Comparison of ENCODE assay signal across 1 cellular context in genomic region chr6:156283091-156283490, GRCh38.
TF ChIP-seq lines count a peak whose summit lies in the region.

No MANE protein-coding gene starts in this region.

TF ChIP-seq in GM12878, 131 proteins besides CTCF, POLR2A, EP300 and RAD21:
- TF ChIP-seq CUX1 (IDR thresholded peaks at IDR 0.05; ENCODE audit: insufficient replicate concordance, low read depth, low read length), result no peak
- no peak for TF ChIP-seq ETV6 (conservative IDR thresholded peaks at IDR 0.05 in 1 of 2, IDR thresholded peaks at IDR 0.05 in 1 of 2; ENCODE audit: borderline replicate concordance in 1 of 2, low read depth in 1 of 2)
- no peak for TF ChIP-seq BCL11A (IDR thresholded peaks at IDR 0.05; ENCODE audit: low read depth, low read length)
- TF ChIP-seq, protein P1, sequence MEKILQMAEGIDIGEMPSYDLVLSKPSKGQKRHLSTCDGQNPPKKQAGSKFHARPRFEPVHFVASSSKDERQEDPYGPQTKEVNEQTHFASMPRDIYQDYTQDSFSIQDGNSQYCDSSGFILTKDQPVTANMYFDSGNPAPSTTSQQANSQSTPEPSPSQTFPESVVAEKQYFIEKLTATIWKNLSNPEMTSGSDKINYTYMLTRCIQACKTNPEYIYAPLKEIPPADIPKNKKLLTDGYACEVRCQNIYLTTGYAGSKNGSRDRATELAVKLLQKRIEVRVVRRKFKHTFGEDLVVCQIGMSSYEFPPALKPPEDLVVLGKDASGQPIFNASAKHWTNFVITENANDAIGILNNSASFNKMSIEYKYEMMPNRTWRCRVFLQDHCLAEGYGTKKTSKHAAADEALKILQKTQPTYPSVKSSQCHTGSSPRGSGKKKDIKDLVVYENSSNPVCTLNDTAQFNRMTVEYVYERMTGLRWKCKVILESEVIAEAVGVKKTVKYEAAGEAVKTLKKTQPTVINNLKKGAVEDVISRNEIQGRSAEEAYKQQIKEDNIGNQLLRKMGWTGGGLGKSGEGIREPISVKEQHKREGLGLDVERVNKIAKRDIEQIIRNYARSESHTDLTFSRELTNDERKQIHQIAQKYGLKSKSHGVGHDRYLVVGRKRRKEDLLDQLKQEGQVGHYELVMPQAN (conservative IDR thresholded peaks at IDR 0.05), result no peak
- no peak for TF ChIP-seq MTA2 (IDR thresholded peaks at IDR 0.05; ENCODE audit: low read depth)
- no peak for TF ChIP-seq STAT3 (IDR thresholded peaks at IDR 0.05; ENCODE audit: low read depth, low read length)
- no peak for TF ChIP-seq RAD51 (IDR thresholded peaks at IDR 0.05)
- no peak for TF ChIP-seq GABPA (IDR thresholded peaks at IDR 0.05; ENCODE audit: low read depth)
- TF ChIP-seq BMI1 (IDR thresholded peaks at IDR 0.05; ENCODE audit: borderline replicate concordance), result no peak
- no peak for TF ChIP-seq BHLHE40 (IDR thresholded peaks at IDR 0.05; ENCODE audit: borderline replicate concordance in 1 of 2, low read depth in 2 of 2, low read length in 1 of 2)
- no peak for TF ChIP-seq PBX3 (IDR thresholded peaks at IDR 0.05; ENCODE audit: insufficient replicate concordance, low read depth, low read length)
- TF ChIP-seq ZSCAN29 (IDR thresholded peaks at IDR 0.05), result no peak
- no peak for TF ChIP-seq NR2C1 (IDR thresholded peaks at IDR 0.05)
- TF ChIP-seq HDGF (IDR thresholded peaks at IDR 0.05), result no peak
- no peak for TF ChIP-seq TCF7 (IDR thresholded peaks at IDR 0.05; ENCODE audit: borderline replicate concordance)
- no peak for TF ChIP-seq CEBPB (IDR thresholded peaks at IDR 0.05; ENCODE audit: borderline replicate concordance in 1 of 2, low read depth in 2 of 2, low read length in 2 of 2)
- no peak for TF ChIP-seq KAT2A (conservative IDR thresholded peaks at IDR 0.05; ENCODE audit: control insufficient read depth, low read depth, low read length)
- no peak for TF ChIP-seq FOS (IDR thresholded peaks at IDR 0.05; ENCODE audit: borderline replicate concordance, extremely low read depth, insufficient read length)
